ENCODE assay signal across 30 cellular contexts in genomic region chr17:29273924-29274323, GRCh38. TPM values are rescaled to one million over a fixed set of nuclear protein-coding genes. Genes with fewer than 3 reads are reported as not detected.
DNase-seq lines count a peak whose midpoint lies in the region; ATAC-seq, FAIRE-seq and TF ChIP-seq lines count a peak whose summit lies in the region.
"Had no signal": no experiment of that assay in that cellular context is flagged by ENCODE, and none has a peak within 500 bp of the region (broad histone marks: within the 10 kb centered on the region; RNA-seq: fewer than 3 reads in every experiment).

No MANE protein-coding gene starts in this region.

- no peak overlapping the region for H3K4me3 Mint-ChIP-seq in CD4-positive, alpha-beta T cell

- no peak overlapping the region for H3K56ac ChIP-seq in mesendoderm (ENCODE audit: low read length)

- H3K36me3 ChIP-seq in HEK293 (ENCODE audit: control insufficient read depth in 2 of 2, insufficient read depth in 1 of 2, low read length in 2 of 2), result peaks cover 72 to 79% of the 10 kb centered on the region in 2 experiments
- peaks cover 86% of the 10 kb centered on the region for H3K36me3 ChIP-seq in K562 (ENCODE audit: control insufficient read depth, insufficient read depth, low read length)
- peaks cover 2% of the 10 kb centered on the region for H3K36me3 ChIP-seq in mesendoderm (ENCODE audit: control insufficient read depth, insufficient read depth, low read length)
- H3K36me3 ChIP-seq in esophagus muscularis mucosa, result peaks cover 0 to 70% (median 35%) of the 10 kb centered on the region in 4 donors
- H3K36me3 ChIP-seq: thoracic aorta had no signal

- H3K9me3 Mint-ChIP-seq in CD4-positive, alpha-beta T cell, result no peaks in the 10 kb centered on the region
- H3K9me3 Mint-ChIP-seq: T-cell had no signal

- H3K79me2 ChIP-seq in K562 (ENCODE audit: control insufficient read depth, insufficient read depth, low read length), result peaks cover 91% of the 10 kb centered on the region
- H3K79me2 ChIP-seq in mesendoderm (ENCODE audit: control insufficient read depth, insufficient read depth, low read length), result peaks cover 70% of the 10 kb centered on the region

- H3K23ac ChIP-seq in mesendoderm (ENCODE audit: low read length), result no peak overlapping the region

- no peak overlapping the region for H3K9ac ChIP-seq in K562 (ENCODE audit: insufficient read depth in 1 of 2, low read depth in 2 of 2, low read length in 2 of 2)
- no peak overlapping the region for H3K9ac ChIP-seq in mesendoderm (ENCODE audit: low read length)
- H3K9ac ChIP-seq: KMS-11 had no signal

- H3K4me2 ChIP-seq in K562 (ENCODE audit: insufficient read depth, low read length), result no peak overlapping the region
- no peak overlapping the region for H3K4me2 ChIP-seq in mesendoderm (ENCODE audit: low read length)
- H3K4me2 ChIP-seq: KMS-11 had no signal

- peaks cover 4% of the 10 kb centered on the region for H3K9me3 ChIP-seq in CD4-positive, alpha-beta T cell (ENCODE audit: control insufficient read depth, low read length)
- H3K9me3 ChIP-seq in HEK293 (ENCODE audit: control insufficient read depth, insufficient read depth, low read depth, low read length), result no peaks in the 10 kb centered on the region
- no peaks in the 10 kb centered on the region for H3K9me3 ChIP-seq in K562 (replicated peaks; ENCODE audit: control insufficient read depth, insufficient read depth, low read depth, low read length)
- no peaks in the 10 kb centered on the region for H3K9me3 ChIP-seq in esophagus muscularis mucosa
- H3K9me3 ChIP-seq: thoracic aorta had no signal

- POLR2A ChIA-PET in CD4-positive, alpha-beta T cell (lab: Charles Lee), result interaction anchor here (1.1 to 1.9 kb wide), 3 partner anchors 9 to 20 kb away, joined by 3 to 5 read pairs (median 4); partner anchors contain the start of gene NUFIP2
- POLR2A ChIA-PET in HEK293 (lab: Yijun Ruan, JAX), result interaction anchor here (1.1 to 1.2 kb wide), 2 partner anchors 20 to 97 kb away, joined by 3 read pairs; partner anchors contain the start of gene NUFIP2
- POLR2A ChIA-PET in K562 (lab: Yijun Ruan, JAX), result interaction anchor here (0.8 to 1.8 kb wide), 5 partner anchors 8 to 92 kb away, joined by 3 to 5 read pairs (median 5); partner anchors contain the start of gene NUFIP2

- no peak overlapping the region for H3K4ac ChIP-seq in mesendoderm (ENCODE audit: low read depth, low read length)

- peaks cover 64% of the 10 kb centered on the region for H3K4me1 Mint-ChIP-seq in CD4-positive, alpha-beta T cell (ENCODE audit: low read depth)

- peaks cover 4% of the 10 kb centered on the region for H3K9me1 ChIP-seq in K562 (ENCODE audit: control insufficient read depth, insufficient read depth, low read length)

- no peak overlapping the region for H3K4me3 ChIP-seq in HEK293 (ENCODE audit: low read depth, low read length)
- H3K4me3 ChIP-seq in K562, result no peak overlapping the region
- H3K4me3 ChIP-seq in mesendoderm (ENCODE audit: low read length), result no peak overlapping the region
- no peak overlapping the region for H3K4me3 ChIP-seq in esophagus muscularis mucosa
- H3K4me3 ChIP-seq: SJCRH30, thoracic aorta had no signal

- H3K79me1 ChIP-seq in mesendoderm (ENCODE audit: low read length), result peaks cover 5% of the 10 kb centered on the region

- H2BK5ac ChIP-seq in mesendoderm (ENCODE audit: low read length), result no peak overlapping the region

- 8% methylated on average over 1 of the region's 1 CpG for WGBS in K562 (ENCODE audit: insufficient coverage, low coverage, missing lambda C conversion rate)
- WGBS in mesendoderm (ENCODE audit: extremely low coverage, insufficient coverage, low lambda C conversion rate), result no CpG with 5 or more reads among the region's 1 CpG
- WGBS in esophagus muscularis mucosa, result 87% methylated on average over 1 of the region's 1 CpG

- no peak for TF ChIP-seq EP300 in K562 (IDR thresholded peaks at IDR 0.05; ENCODE audit: low read length)
- no peak for TF ChIP-seq EP300 in esophagus muscularis mucosa (IDR thresholded peaks at IDR 0.05)

- no peak overlapping the region for H3K27ac ChIP-seq in CD4-positive, alpha-beta T cell (ENCODE audit: low read depth, low read length)
- H3K27ac ChIP-seq in HEK293 (ENCODE audit: extremely low read depth, low read depth, low read length) (no peak overlapping the region), K562 (ENCODE audit: extremely low read depth, low read depth, low read length) (no peak overlapping the region), mesendoderm (ENCODE audit: low read depth, low read length) (no peak overlapping the region), esophagus muscularis mucosa (replicated peaks in 1 of 4) (no peak overlapping the region)
- H3K27ac ChIP-seq: C4-2B, KMS-11, SJCRH30, thoracic aorta had no signal

- no peaks in the 10 kb centered on the region for H3K27me3 ChIP-seq in CD4-positive, alpha-beta T cell (ENCODE audit: control insufficient read depth, insufficient read depth, low read length)
- H3K27me3 ChIP-seq in K562 (ENCODE audit: control insufficient read depth in 2 of 2, insufficient read depth in 2 of 2, low read length in 2 of 2), result no peaks in the 10 kb centered on the region
- no peaks in the 10 kb centered on the region for H3K27me3 ChIP-seq in mesendoderm (ENCODE audit: insufficient read depth, low read length, poor library complexity)
- H3K27me3 ChIP-seq in esophagus muscularis mucosa, result no peaks in the 10 kb centered on the region
- H3K27me3 ChIP-seq: SJCRH30 had no signal

- H4K8ac ChIP-seq in mesendoderm (ENCODE audit: low read depth, low read length), result no peak overlapping the region

- CTCF ChIA-PET in CD4-positive, alpha-beta T cell (lab: Charles Lee), result no interaction called here
- CTCF ChIA-PET in HEK293 (lab: Yijun Ruan, JAX) (interaction anchor here (0.6 to 2.0 kb wide), 4 partner anchors 17 to 150 kb away, joined by 3 to 6 read pairs (median 5); no protein-coding TSS in a partner anchor), K562 (lab: Yijun Ruan, JAX; ENCODE audit: low intra/inter-chr PET ratio) (no interaction called here)

- H2AK5ac ChIP-seq in mesendoderm (ENCODE audit: low read length), result no peak overlapping the region

- intact Hi-C loops in CD4-positive, alpha-beta T cell (cut with DNase I, micrococcal nuclease), result no loop called here
- intact Hi-C loops in K562 (cut with micrococcal nuclease) (no loop called here), esophagus muscularis mucosa (cut with DNase I) (no loop called here)

- H3K4me1 ChIP-seq in HEK293 (ENCODE audit: control insufficient read depth, insufficient read depth, low read length) (no peaks in the 10 kb centered on the region; the same call in 1 of the 2 replicates), K562 (replicated peaks in 1 of 2; ENCODE audit: control insufficient read depth in 2 of 2, insufficient read depth in 2 of 2, low read length in 2 of 2) (no peaks in the 10 kb centered on the region; a peak in 1 of 5 replicates), mesendoderm (ENCODE audit: control insufficient read depth, low read depth, low read length) (no peaks in the 10 kb centered on the region), esophagus muscularis mucosa (peaks cover 40 to 78% (median 72%) of the 10 kb centered on the region in 4 donors)
- H3K4me1 ChIP-seq: SJCRH30 had no signal

- BruUV-seq in K562 (replicated peaks; lab: Mats Ljungman, UMichigan), result no TSS peak

- no peak overlapping the region for H4K5ac ChIP-seq in mesendoderm (ENCODE audit: low read length)

- ATAC-seq in CD4-positive, alpha-beta T cell (ENCODE audit: poor library complexity), result no peak
- ATAC-seq in K562 (no peak), HG03139 (IDR thresholded peaks at IDR 0.05; ENCODE audit: unreplicated experiment) (no peak), GM21390 (IDR thresholded peaks at IDR 0.05; ENCODE audit: unreplicated experiment) (no peak)

- H3K27ac Mint-ChIP-seq in CD4-positive, alpha-beta T cell, result peak overlapping the region; percentile 21

- H3K18ac ChIP-seq in mesendoderm (ENCODE audit: low read length), result no peak overlapping the region

- peaks cover 16% of the 10 kb centered on the region for H4K20me1 ChIP-seq in K562 (replicated peaks; ENCODE audit: control insufficient read depth, insufficient read depth, low read length)

- no peak for TF ChIP-seq CTCF in CD4-positive, alpha-beta T cell (IDR thresholded peaks at IDR 0.05)
- TF ChIP-seq CTCF in HEK293 (tag by site-specific recombination; IDR thresholded peaks at IDR 0.05) (no peak), K562 (IDR thresholded peaks at IDR 0.05 in 2 of 3, conservative IDR thresholded peaks at IDR 0.05 in 1 of 3; ENCODE audit: insufficient read depth in 2 of 3, low read depth in 1 of 3, low read length in 3 of 3) (no peak), esophagus muscularis mucosa (IDR thresholded peaks at IDR 0.05) (no peak)

- H3K27me3 Mint-ChIP-seq in CD4-positive, alpha-beta T cell, result no peaks in the 10 kb centered on the region
- H3K27me3 Mint-ChIP-seq: T-cell had no signal

- TF ChIP-seq POLR2A in K562 (conservative IDR thresholded peaks at IDR 0.05) (no peak), esophagus muscularis mucosa (IDR thresholded peaks at IDR 0.05; ENCODE audit: low read depth) (no peak), GM12891 (IDR thresholded peaks at IDR 0.05; ENCODE audit: low read depth, low read length) (no peak)

- H2BK120ac ChIP-seq in mesendoderm (ENCODE audit: low read depth, low read length), result no peak overlapping the region

- DNase-seq in CD4-positive, alpha-beta T cell, result no peak
- DNase-seq in K562 (ENCODE audit: extremely low read depth in 1 of 4, low spot score in 3 of 4) (no peak), mesendoderm (peak; percentile 37), esophagus muscularis mucosa (ENCODE audit: extremely low spot score) (no peak), GM12891 (ENCODE audit: insufficient read length, low spot score) (no peak)
- DNase-seq: activated CD4-positive, CD25-positive, alpha-beta regulatory T cell treated with anti-CD3 and anti-CD28 coated beads, Interleukin-2, amount 50 U/mL, for 72 hours; activated naive CD4-positive, alpha-beta T cell treated with anti-CD3 and anti-CD28 coated beads, Interleukin-2, amount 50 U/mL, for 16 hours; activated T-cell treated with anti-CD3 and anti-CD28 coated beads, Interleukin-2, amount 50 U/mL, for 1 hour; DMS153; head of caudate nucleus; kidney glomerular epithelial cell; MV-4-11; NCI-H187; NCI-H526 treated with DMSO at 0.1 percent for 48 hours; SJCRH30; stimulated activated CD4-positive, alpha-beta T cell treated with anti-CD3 and anti-CD28 coated beads, Interleukin-4, amount 100 ng/mL, for 24 hours; stimulated activated naive CD4-positive, alpha-beta T cell; T-cell had no signal

- in situ Hi-C loops in K562 (cut with MboI), result no loop called here

- H2BK15ac ChIP-seq in mesendoderm (replicated peaks; ENCODE audit: low read depth), result no peak overlapping the region

- H2AFZ ChIP-seq in K562 (ENCODE audit: low read depth, low read length), result no peak overlapping the region

- H3K36me3 Mint-ChIP-seq in CD4-positive, alpha-beta T cell (ENCODE audit: low read depth), result peaks cover 90% of the 10 kb centered on the region

- no peak for TF ChIP-seq RAD21 in K562 (CRISPR knock-in tag; conservative IDR thresholded peaks at IDR 0.05 in 1 of 2, IDR thresholded peaks at IDR 0.05 in 1 of 2)

- FAIRE-seq in K562 (lab: Jason Lieb, UNC) (no peak), GM12891 (lab: Jason Lieb, UNC) (no peak)
- FAIRE-seq: astrocyte, TTC549 had no signal

RNA-seq across cellular contexts. Expression of gene NUFIP2, which starts 20.0 kb away (rescaled TPM):
- 10 to 100 TPM; 78.4 to 82.2 TPM for total RNA-seq in CD4-positive, alpha-beta T cell
- total RNA-seq in K562 (2011; cell fraction: chromatin; rRNA removed; ENCODE audit: low replicate concordance), result 21.2 and 65.7 TPM in 2 replicates
- 15.5 and 20.2 TPM in 2 replicates for total RNA-seq in K562 (2011; cell fraction: nucleolus; rRNA removed)
- total RNA-seq in K562 (2011; cell fraction: nucleoplasm; rRNA removed), result 37.1 and 71.8 TPM in 2 replicates
- total RNA-seq in K562 (2014; rRNA removed) (18.5 and 22.7 TPM in 2 replicates), K562 (2014; rRNA removed; fragmentation: Illumina TruSeq; extraction: Trizol) (38.4 and 41.3 TPM in 2 replicates), K562 (2015; rRNA removed; fragmentation: Illumina TruSeq; extraction: Trizol) (35.9 and 40.7 TPM in 2 replicates), K562 (2021) (37.8 and 38.2 TPM in 2 replicates), esophagus muscularis mucosa (10 to 100 TPM; 27.6 to 37.6 (median 30.5) TPM)
- polyA plus RNA-seq in K562 (2011; rRNA removed) (10.0 and 14.1 TPM in 2 replicates), K562 (2014; fragmentation: Illumina TruSeq; extraction: Trizol) (24.2 and 26.7 TPM in 2 replicates), K562 (2014; fragmentation: Nextera tagmentation; extraction: Ambion mirVana) (1 to 10 TPM; 4.9 to 6.1 TPM), K562 (2014; rRNA removed) (14.6 and 15.3 TPM in 2 replicates)
- 6.2 and 32.3 TPM in 2 replicates for polyA plus RNA-seq in K562 (2011; cell fraction: cytosol; rRNA removed)
- polyA plus RNA-seq in K562 (2011; cell fraction: nucleus; rRNA removed), result 19.3 and 40.9 TPM in 2 replicates
- 16.7 and 20.6 TPM in 2 replicates for polyA plus RNA-seq in K562 (2012)
- 16.1 and 19.8 TPM in 2 replicates for polyA minus RNA-seq in K562 (2011; rRNA and poly(A)+ RNA removed)
- polyA minus RNA-seq in K562 (2011; cell fraction: cytosol; rRNA and poly(A)+ RNA removed), result 27.9 and 30.0 TPM in 2 replicates
- polyA minus RNA-seq in K562 (2011; cell fraction: nucleus; rRNA and poly(A)+ RNA removed), result 11.7 and 17.8 TPM in 2 replicates
- polyA plus RNA-seq in mesendoderm (2013, experiment 1 of 2), result 40.0 TPM
- polyA plus RNA-seq in mesendoderm (2013, experiment 2 of 2), result 45.0 TPM
- polyA plus RNA-seq in GM12891 (2012; ENCODE audit: low read depth, missing spikeins), result 12.3 TPM

RNA-seq across cellular contexts. Expression of gene CRYBA1, which starts 27.3 kb away (rescaled TPM):
- total RNA-seq in CD4-positive, alpha-beta T cell, result not detected
- not detected in 2 replicates for total RNA-seq in K562 (2011; cell fraction: chromatin; rRNA removed; ENCODE audit: low replicate concordance)
- total RNA-seq in K562 (2011; cell fraction: nucleolus; rRNA removed), result not detected in 2 replicates
- total RNA-seq in K562 (2011; cell fraction: nucleoplasm; rRNA removed), result not detected in 2 replicates
- total RNA-seq in K562 (2014; rRNA removed) (not detected in 2 replicates), K562 (2014; rRNA removed; fragmentation: Illumina TruSeq; extraction: Trizol) (not detected in 2 replicates), K562 (2015; rRNA removed; fragmentation: Illumina TruSeq; extraction: Trizol) (not detected in 2 replicates), K562 (2021) (not detected in 2 replicates), esophagus muscularis mucosa (not detected)
- polyA plus RNA-seq in K562 (2011; rRNA removed) (not detected in 2 replicates), K562 (2014; fragmentation: Illumina TruSeq; extraction: Trizol) (not detected in 2 replicates), K562 (2014; fragmentation: Nextera tagmentation; extraction: Ambion mirVana) (not detected), K562 (2014; rRNA removed) (not detected in 2 replicates)
- polyA plus RNA-seq in K562 (2011; cell fraction: cytosol; rRNA removed), result not detected in 2 replicates
- polyA plus RNA-seq in K562 (2011; cell fraction: nucleus; rRNA removed), result not detected in 2 replicates
- not detected in 2 replicates for polyA plus RNA-seq in K562 (2012)
- polyA minus RNA-seq in K562 (2011; rRNA and poly(A)+ RNA removed), result not detected in 2 replicates
- not detected in 2 replicates for polyA minus RNA-seq in K562 (2011; cell fraction: cytosol; rRNA and poly(A)+ RNA removed)
- not detected in 2 replicates for polyA minus RNA-seq in K562 (2011; cell fraction: nucleus; rRNA and poly(A)+ RNA removed)
- polyA plus RNA-seq in mesendoderm (2013, experiment 1 of 2), result not detected
- not detected for polyA plus RNA-seq in mesendoderm (2013, experiment 2 of 2)
- not detected for polyA plus RNA-seq in GM12891 (2012; ENCODE audit: low read depth, missing spikeins)
- total RNA-seq: astrocyte, cerebellum, epithelial cell of proximal tubule, G401, osteoblast, SJCRH30, T-cell, thoracic aorta had no signal
